8 cellular contexts compared by ENCODE assay signal in the genomic region with DNA sequence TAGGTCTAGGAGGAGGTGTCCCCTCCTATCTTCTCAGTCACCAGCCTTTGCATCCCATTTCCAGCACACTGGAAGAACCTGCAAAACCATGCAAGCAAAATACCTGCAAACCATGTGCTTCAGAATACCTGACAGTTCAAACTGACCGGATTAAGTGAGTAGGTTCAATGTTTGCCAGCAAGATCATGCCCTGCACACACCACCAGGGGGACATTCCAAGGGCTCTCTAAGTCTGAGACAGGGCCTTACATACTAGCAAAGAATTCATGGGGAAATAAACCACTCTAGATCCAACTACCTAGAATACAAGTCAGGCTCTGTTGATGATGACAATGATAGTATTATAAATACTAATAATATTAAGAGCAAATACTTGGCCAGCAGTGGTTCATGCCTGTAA. TPM values are rescaled to one million over a fixed set of nuclear protein-coding genes. Genes with fewer than 3 reads are reported as not detected.
A peak's percentile ranks its signal among the peaks of the same experiment; 100 is the strongest.
DNase-seq lines count a peak whose midpoint lies in the region; ATAC-seq, FAIRE-seq and TF ChIP-seq lines count a peak whose summit lies in the region.
"Had no signal": no experiment of that assay in that cellular context is flagged by ENCODE, and none has a peak within 500 bp of the region (broad histone marks: within the 10 kb centered on the region; RNA-seq: fewer than 3 reads in every experiment).

No MANE protein-coding gene starts in this region.

- CTCF ChIA-PET in H1 (lab: Charles Lee; ENCODE audit: partially characterized antibody): interaction anchor here (0.9 kb wide), 1 partner anchor 11 kb away, joined by 3 read pairs; no protein-coding TSS in a partner anchor

- H3K36me3 ChIP-seq in MM.1S (replicated peaks; ENCODE audit: insufficient read depth, low read length) (no peaks in the 10 kb centered on the region), H1 (ENCODE audit: control insufficient read depth in 2 of 4, insufficient read depth in 4 of 4, low read length in 3 of 4) (no peaks in the 10 kb centered on the region; a peak in 1 of 8 replicates), neural progenitor cell (no peaks in the 10 kb centered on the region), ascending aorta (peaks cover 0 to 19% of the 10 kb centered on the region in 2 donors)

- no peak overlapping the region for H2BK20ac ChIP-seq in H1 (ENCODE audit: low read length)

- H2BK120ac ChIP-seq in H1 (replicated peaks; ENCODE audit: low read depth, low read length): no peak overlapping the region

- H3K9me3 Mint-ChIP-seq in neural progenitor cell: no peaks in the 10 kb centered on the region
- H3K9me3 Mint-ChIP-seq: T-cell had no signal

- peaks cover 15% of the 10 kb centered on the region for H3K79me2 ChIP-seq in MM.1S (ENCODE audit: low read length)
- H3K79me2 ChIP-seq in H1 (ENCODE audit: control insufficient read depth in 1 of 2, insufficient read depth in 2 of 2, low read length in 2 of 2): peaks cover 0 to 17% of the 10 kb centered on the region in 2 experiments; a peak in 1 of 4 replicates
- peaks cover 49% of the 10 kb centered on the region for H3K79me2 ChIP-seq in neural progenitor cell (ENCODE audit: low read depth)

- H3K27ac Mint-ChIP-seq in neural progenitor cell: no peak overlapping the region
- H3K27ac Mint-ChIP-seq: T-cell had no signal

- FAIRE-seq in H1 (lab: Jason Lieb, UNC): no peak

- no peak overlapping the region for H4K91ac ChIP-seq in H1 (replicated peaks; ENCODE audit: insufficient read length, low read length)

- H2BK5ac ChIP-seq in H1 (ENCODE audit: low read depth, low read length): no peak overlapping the region

- H3K4me2 ChIP-seq in MM.1S (ENCODE audit: low read depth, low read length) (no peak overlapping the region), H1 (ENCODE audit: insufficient read depth in 1 of 2, low read depth in 2 of 2, low read length in 2 of 2) (no peak overlapping the region), neural progenitor cell (no peak overlapping the region)

- no peaks in the 10 kb centered on the region for H3K9me2 ChIP-seq in MM.1S (replicated peaks; ENCODE audit: insufficient read depth, low read length)

- H3K4ac ChIP-seq in H1 (replicated peaks; ENCODE audit: insufficient read length, low read depth, low read length): no peak overlapping the region

- no peak overlapping the region for H3K18ac ChIP-seq in H1 (ENCODE audit: extremely low read depth, low read length)

- TF ChIP-seq EP300 in H1 (IDR thresholded peaks at IDR 0.05; ENCODE audit: borderline replicate concordance in 1 of 2, low read depth in 2 of 2, low read length in 2 of 2): no peak

- H2AK5ac ChIP-seq in H1 (ENCODE audit: low read depth, low read length): no peak overlapping the region

- no peak overlapping the region for H2AFZ ChIP-seq in MM.1S (ENCODE audit: low read length)
- H2AFZ ChIP-seq in H1 (ENCODE audit: low read length): no peak overlapping the region
- H2AFZ ChIP-seq in neural progenitor cell (replicated peaks): no peak overlapping the region

- no peaks in the 10 kb centered on the region for H3K4me1 Mint-ChIP-seq in neural progenitor cell

- DNase-seq in GM12865 (ENCODE audit: low read depth) (peak; percentile 66), MM.1S (no peak), H1 (ENCODE audit: low read depth in 1 of 2, low spot score in 2 of 2) (no peak), neural progenitor cell (ENCODE audit: low spot score) (peak; percentile 46), ascending aorta (ENCODE audit: low spot score in 2 of 2) (no peak)
- DNase-seq in effector CD8-positive, alpha-beta T cell (lab: John Stamatoyannopoulos, UW): no peak

- no peak for ATAC-seq in GM19397 (IDR thresholded peaks at IDR 0.05; ENCODE audit: unreplicated experiment)
- ATAC-seq: T-cell had no signal

- intact Hi-C loops in ascending aorta (cut with DNase I): no loop called here

- H4K20me1 ChIP-seq in MM.1S (ENCODE audit: insufficient read depth, low read length) (no peaks in the 10 kb centered on the region), H1 (replicated peaks in 1 of 2; ENCODE audit: control insufficient read depth in 1 of 2, insufficient read depth in 2 of 2, low read length in 2 of 2) (peaks cover 3 to 6% of the 10 kb centered on the region in 2 experiments), neural progenitor cell (ENCODE audit: low read depth) (peaks cover 3% of the 10 kb centered on the region)

- H4K5ac ChIP-seq in H1 (ENCODE audit: insufficient read length, low read depth, low read length): no peak overlapping the region

- no peak overlapping the region for H4K8ac ChIP-seq in H1 (ENCODE audit: extremely low read depth, insufficient read depth, low read length)

- H3K27me3 ChIP-seq in MM.1S (replicated peaks; ENCODE audit: insufficient read depth, low read length) (no peaks in the 10 kb centered on the region), H1 (replicated peaks in 1 of 4; ENCODE audit: control insufficient read depth in 3 of 4, extremely low read depth in 1 of 4, insufficient read depth in 3 of 4, low read length in 3 of 4) (no peaks in the 10 kb centered on the region), neural progenitor cell (no peaks in the 10 kb centered on the region), ascending aorta (no peaks in the 10 kb centered on the region)

- H3K9me3 ChIP-seq in MM.1S (replicated peaks; ENCODE audit: insufficient read depth, low read length) (no peaks in the 10 kb centered on the region), H1 (ENCODE audit: insufficient read depth in 2 of 2, low read depth in 1 of 2, low read length in 1 of 2) (no peaks in the 10 kb centered on the region), neural progenitor cell (ENCODE audit: low read depth) (no peaks in the 10 kb centered on the region), ascending aorta (no peaks in the 10 kb centered on the region)

- H3K27ac ChIP-seq in MM.1S (ENCODE audit: low read length) (no peak overlapping the region), H1 (ENCODE audit: low read depth, low read length) (no peak overlapping the region), neural progenitor cell (no peak overlapping the region), ascending aorta (no peak overlapping the region)

- H2BK12ac ChIP-seq in H1 (ENCODE audit: low read depth, low read length): no peak overlapping the region

- H3K23ac ChIP-seq in H1 (ENCODE audit: insufficient read length): no peak overlapping the region

- H3K4me1 ChIP-seq in MM.1S (ENCODE audit: low read length): no peaks in the 10 kb centered on the region
- H3K4me1 ChIP-seq in H1 (replicated peaks in 1 of 4; ENCODE audit: control insufficient read depth in 3 of 4, insufficient read depth in 4 of 4, low read length in 3 of 4): no peaks in the 10 kb centered on the region
- no peaks in the 10 kb centered on the region for H3K4me1 ChIP-seq in neural progenitor cell
- peaks cover 0 to 15% of the 10 kb centered on the region in 2 donors for H3K4me1 ChIP-seq in ascending aorta

- 88% methylated on average over 1 of the region's 1 CpG; no CpG with 5 or more reads in 1 of the 2 experiments for WGBS in H1 (ENCODE audit: extremely low coverage in 1 of 2, insufficient coverage in 1 of 2, insufficient read length in 1 of 2, insufficient replicate concordance in 2 of 2, low coverage in 1 of 2, low lambda C conversion rate in 2 of 2, missing lambda C conversion rate in 1 of 2), 2 experiments

- no peak overlapping the region for H3K56ac ChIP-seq in H1 (replicated peaks; ENCODE audit: insufficient read length, low read depth, low read length)

- H3K4me3 ChIP-seq in GM12865 (ENCODE audit: low read depth, low read length) (no peak overlapping the region), MM.1S (ENCODE audit: low read length) (no peak overlapping the region), H1 (ENCODE audit: extremely low read depth in 1 of 4, insufficient read depth in 2 of 4, low read depth in 3 of 4, low read length in 4 of 4) (no peak overlapping the region), neural progenitor cell (no peak overlapping the region), ascending aorta (no peak overlapping the region)

- TF ChIP-seq RAD21 in H1 (IDR thresholded peaks at IDR 0.05 in 1 of 2, conservative IDR thresholded peaks at IDR 0.05 in 1 of 2; ENCODE audit: low read depth in 2 of 2, low read length in 2 of 2): peak; percentile 18 to 46; a peak in 2 of 4 replicates

- no peak for TF ChIP-seq POLR2A in H1 (IDR thresholded peaks at IDR 0.05; ENCODE audit: control extremely low read depth in 1 of 2, low read depth in 2 of 2, low read length in 2 of 2)

- H2BK15ac ChIP-seq in H1 (ENCODE audit: low read length): no peak overlapping the region

- H3K4me3 Mint-ChIP-seq in neural progenitor cell: no peak overlapping the region
- H3K4me3 Mint-ChIP-seq: T-cell had no signal

- no peak overlapping the region for H3K9ac ChIP-seq in MM.1S (ENCODE audit: low read length)
- no peak overlapping the region for H3K9ac ChIP-seq in H1 (replicated peaks in 1 of 4; ENCODE audit: extremely low read depth in 1 of 4, low read depth in 3 of 4, low read length in 3 of 4)
- H3K9ac ChIP-seq in neural progenitor cell: no peak overlapping the region

- H3K79me1 ChIP-seq in H1 (ENCODE audit: low read depth, low read length): peaks cover 2% of the 10 kb centered on the region

- POLR2A ChIA-PET in H1 (lab: Charles Lee; ENCODE audit: partially characterized antibody): no interaction called here

- peak; percentile 58 for TF ChIP-seq CTCF in GM12865 (IDR thresholded peaks at IDR 0.05; ENCODE audit: insufficient read depth, low read depth, low read length, missing control alignments)
- peak; percentile 37 for TF ChIP-seq CTCF in MM.1S (IDR thresholded peaks at IDR 0.05; ENCODE audit: low read length)
- TF ChIP-seq CTCF in H1 (IDR thresholded peaks at IDR 0.05; ENCODE audit: control extremely low read depth in 1 of 3, insufficient read depth in 1 of 3, low read depth in 1 of 3, low read length in 3 of 3): peak; percentile 47 to 73 (median 59)
- peak; percentile 61 for TF ChIP-seq CTCF in neural progenitor cell (IDR thresholded peaks at IDR 0.05)
- TF ChIP-seq CTCF in ascending aorta (IDR thresholded peaks at IDR 0.05): peak in 1 of 3 experiments; percentile 14

- no peaks in the 10 kb centered on the region for H3K36me3 Mint-ChIP-seq in neural progenitor cell

- H3K27me3 Mint-ChIP-seq in neural progenitor cell (ENCODE audit: insufficient read depth, low read depth): no peaks in the 10 kb centered on the region
- H3K27me3 Mint-ChIP-seq: T-cell had no signal

- no peaks in the 10 kb centered on the region for H3K23me2 ChIP-seq in H1 (ENCODE audit: low read depth, low read length)

- H3F3A ChIP-seq in MM.1S (ENCODE audit: insufficient read depth, low read length): no peaks in the 10 kb centered on the region
- H3F3A ChIP-seq in neural progenitor cell (ENCODE audit: low read depth): no peaks in the 10 kb centered on the region

- no peak overlapping the region for H3K14ac ChIP-seq in H1 (ENCODE audit: insufficient read length)

RNA-seq across cellular contexts. Expression of a gene that starts 27.6 kb away (rescaled TPM):
- total RNA-seq in H1 (2021; fragmentation: NEBNext Ultra II Directional; extraction: Animal tissue kit (Norgen Biotek cat#: 25700)): 23.7 and 25.1 TPM in 2 replicates
- 13.5 and 14.0 TPM in 2 replicates for polyA plus RNA-seq in H1 (2011; rRNA removed)
- polyA plus RNA-seq in H1 (2011; cell fraction: cytosol; rRNA removed): 15.1 TPM
- polyA plus RNA-seq in H1 (2011; cell fraction: nucleus; rRNA removed): 17.9 TPM
- polyA plus RNA-seq in H1 (2012, experiment 1 of 2): 14.1 to 19.8 TPM (median 17.0 TPM) in 4 replicates
- polyA plus RNA-seq in H1 (2012, experiment 2 of 2): 4.7 TPM
- polyA plus RNA-seq in H1 (2013, experiment 1 of 2): 10.7 TPM
- 9.8 TPM for polyA plus RNA-seq in H1 (2013, experiment 2 of 2)
- 25.9 and 27.0 TPM in 2 replicates for polyA minus RNA-seq in H1 (2011; rRNA and poly(A)+ RNA removed)
- 13.6 TPM for polyA minus RNA-seq in H1 (2011; cell fraction: cytosol; rRNA and poly(A)+ RNA removed)
- polyA minus RNA-seq in H1 (2011; cell fraction: nucleus; rRNA and poly(A)+ RNA removed): 26.5 TPM
- total RNA-seq in neural progenitor cell (ENCODE audit: low replicate concordance) (22.0 and 27.2 TPM in 2 replicates), ascending aorta (11.7 TPM)

RNA-seq across cellular contexts. Expression of a gene that starts 59.9 kb away (rescaled TPM):
- 12.6 and 15.5 TPM in 2 replicates for total RNA-seq in H1 (2021; fragmentation: NEBNext Ultra II Directional; extraction: Animal tissue kit (Norgen Biotek cat#: 25700))
- 3.2 and 4.0 TPM in 2 replicates for polyA plus RNA-seq in H1 (2011; rRNA removed)
- 2.9 TPM for polyA plus RNA-seq in H1 (2011; cell fraction: cytosol; rRNA removed)
- polyA plus RNA-seq in H1 (2011; cell fraction: nucleus; rRNA removed): 3.1 TPM
- 3.7 to 6.6 TPM (median 4.2 TPM) in 4 replicates for polyA plus RNA-seq in H1 (2012, experiment 1 of 2)
- 0.71 TPM for polyA plus RNA-seq in H1 (2012, experiment 2 of 2)
- 3.5 TPM for polyA plus RNA-seq in H1 (2013, experiment 1 of 2)
- 3.4 TPM for polyA plus RNA-seq in H1 (2013, experiment 2 of 2)
- 9.9 and 16.2 TPM in 2 replicates for polyA minus RNA-seq in H1 (2011; rRNA and poly(A)+ RNA removed)
- polyA minus RNA-seq in H1 (2011; cell fraction: cytosol; rRNA and poly(A)+ RNA removed): 4.0 TPM
- polyA minus RNA-seq in H1 (2011; cell fraction: nucleus; rRNA and poly(A)+ RNA removed): 4.8 TPM
- total RNA-seq in neural progenitor cell (ENCODE audit: low replicate concordance) (5.6 and 5.9 TPM in 2 replicates), ascending aorta (10.6 TPM)

Comparison
In these comparisons a context has a peak if more than half of its experiments do, and no peak if none do; other contexts are left out.
1. DNase-seq: peak in GM12865 (single experiment) and neural progenitor cell (single experiment); none in MM.1S (single experiment), H1 (0 of 2), effector CD8-positive, alpha-beta T cell (single experiment) and ascending aorta (0 of 2).